Comparison of ENCODE assay signal across 18 cellular contexts in genomic region chr6:47485083-47485482, GRCh38. TPM values are rescaled to one million over a fixed set of nuclear protein-coding genes. Genes with fewer than 3 reads are reported as not detected.
DNase-seq lines count a peak whose midpoint lies in the region; ATAC-seq, FAIRE-seq and TF ChIP-seq lines count a peak whose summit lies in the region.
"Had no signal": no experiment of that assay in that cellular context is flagged by ENCODE, and none has a peak within 500 bp of the region (broad histone marks: within the 10 kb centered on the region; RNA-seq: fewer than 3 reads in every experiment).

No MANE protein-coding gene starts in this region.

- peaks cover 64% of the 10 kb centered on the region for H4K20me1 ChIP-seq in SK-N-SH (ENCODE audit: insufficient read depth)
- peaks cover 15% of the 10 kb centered on the region for H4K20me1 ChIP-seq in keratinocyte (ENCODE audit: control insufficient read depth, extremely low read depth, insufficient read depth, low read length)

- H3K4me1 ChIP-seq in SK-N-SH (ENCODE audit: control insufficient read depth in 1 of 2, insufficient read depth in 2 of 2, low read depth in 1 of 2, low read length in 1 of 2): peaks cover 2 to 11% of the 10 kb centered on the region in 2 experiments; a peak in 3 of 4 replicates
- H3K4me1 ChIP-seq in RWPE2 (ENCODE audit: insufficient read depth, poor library complexity, severe bottlenecking): peaks cover 54% of the 10 kb centered on the region
- peaks cover 47% of the 10 kb centered on the region for H3K4me1 ChIP-seq in keratinocyte (ENCODE audit: control insufficient read depth, extremely low read depth, insufficient read depth, low read length)
- peaks cover 4 to 77% (median 47%) of the 10 kb centered on the region in 4 donors for H3K4me1 ChIP-seq in transverse colon
- H3K4me1 ChIP-seq in psoas muscle: no peaks in the 10 kb centered on the region

- H2AFZ ChIP-seq in SK-N-SH (ENCODE audit: low read depth) (no peak overlapping the region), keratinocyte (ENCODE audit: control insufficient read depth, low read length) (no peak overlapping the region)

- CTCF ChIA-PET in SK-N-SH (lab: Yijun Ruan, JAX): interaction anchor here (1.5 kb wide), 1 partner anchor 9 kb away, joined by 3 read pairs; no protein-coding TSS in a partner anchor

- TF ChIP-seq POLR2A in transverse colon (IDR thresholded peaks at IDR 0.05): no peak

- no peak for TF ChIP-seq RAD21 in SK-N-SH (IDR thresholded peaks at IDR 0.05; ENCODE audit: low read length)

- H3K9ac ChIP-seq in SK-N-SH (no peak overlapping the region), keratinocyte (ENCODE audit: control insufficient read depth, extremely low read depth, insufficient read depth, low read length) (no peak overlapping the region)
- H3K9ac ChIP-seq: BLaER1 treated with 17β-estradiol and CSF1 and Interleukin-3, amounts not matched to agents 10 nM and 100 nM had no signal

- TF ChIP-seq CTCF in SK-N-SH (IDR thresholded peaks at IDR 0.05) (no peak), RWPE2 (IDR thresholded peaks at IDR 0.05; ENCODE audit: poor library complexity, severe bottlenecking) (no peak), keratinocyte (optimal IDR thresholded peaks at IDR 0.05 in 1 of 3, IDR thresholded peaks at IDR 0.05 in 1 of 3, conservative IDR thresholded peaks at IDR 0.05 in 1 of 3; ENCODE audit: extremely low read depth in 1 of 3, insufficient read depth in 2 of 3, low read length in 3 of 3) (no peak), transverse colon (IDR thresholded peaks at IDR 0.05) (no peak), psoas muscle (IDR thresholded peaks at IDR 0.05) (no peak)

- in situ Hi-C loops in transverse colon (cut with MboI; ENCODE audit: low pct_ligation_motif_present in 1 of 4, low pct_unique_long_range_greater_than_20kb in 1 of 4, low sequenced_read_pairs in 3 of 4): no loop called here

- 90% methylated on average over 2 of the region's 2 CpGs for WGBS in SK-N-SH (ENCODE audit: low lambda C conversion rate)
- 84 to 85% methylated on average over 2 of the region's 2 CpGs for WGBS in transverse colon (ENCODE audit: low coverage in 1 of 2), 2 donors
- WGBS in psoas muscle, 3 donors: 77 to 90% (median 80%) methylated on average over 2 of the region's 2 CpGs

- ATAC-seq in SK-N-SH treated with all-trans-retinoic acid at 6 μM for 48 hours (no peak), RWPE2 (ENCODE audit: low read depth) (no peak), HG03460 (IDR thresholded peaks at IDR 0.05; ENCODE audit: unreplicated experiment) (no peak), GM21360 (IDR thresholded peaks at IDR 0.05; ENCODE audit: unreplicated experiment) (no peak), psoas muscle (no peak)
- ATAC-seq: Right ventricle myocardium inferior had no signal

- no peaks in the 10 kb centered on the region for H3K9me3 ChIP-seq in SK-N-SH
- H3K9me3 ChIP-seq in RWPE2 (ENCODE audit: severe bottlenecking): no peaks in the 10 kb centered on the region
- no peaks in the 10 kb centered on the region for H3K9me3 ChIP-seq in keratinocyte (ENCODE audit: control insufficient read depth, low read depth, low read length)
- no peaks in the 10 kb centered on the region for H3K9me3 ChIP-seq in transverse colon
- no peaks in the 10 kb centered on the region for H3K9me3 ChIP-seq in psoas muscle
- H3K9me3 ChIP-seq: BLaER1 treated with 17β-estradiol and CSF1 and Interleukin-3, amounts not matched to agents 10 nM and 100 nM; MG63 had no signal

- H3F3A ChIP-seq in SK-N-SH (replicated peaks; ENCODE audit: insufficient read depth): no peaks in the 10 kb centered on the region

- POLR2A ChIA-PET in SK-N-SH (lab: Yijun Ruan, JAX): no interaction called here

- no peaks in the 10 kb centered on the region for H3K27me3 ChIP-seq in SK-N-SH (ENCODE audit: insufficient read depth)
- no peaks in the 10 kb centered on the region for H3K27me3 ChIP-seq in RWPE2 (ENCODE audit: insufficient read depth, poor library complexity, severe bottlenecking)
- H3K27me3 ChIP-seq in keratinocyte (ENCODE audit: control insufficient read depth, extremely low read depth, insufficient read depth, low read length): no peaks in the 10 kb centered on the region
- H3K27me3 ChIP-seq in transverse colon: no peaks in the 10 kb centered on the region
- H3K27me3 ChIP-seq in psoas muscle (ENCODE audit: insufficient read depth in 3 of 3, low read length in 2 of 3): no peaks in the 10 kb centered on the region
- H3K27me3 ChIP-seq: BLaER1 treated with 17β-estradiol and CSF1 and Interleukin-3, amounts not matched to agents 10 nM and 100 nM; MG63 had no signal

- TF ChIP-seq EP300 in SK-N-SH (IDR thresholded peaks at IDR 0.05; ENCODE audit: borderline replicate concordance in 1 of 2, low read depth in 1 of 2, low read length in 1 of 2) (no peak), transverse colon (IDR thresholded peaks at IDR 0.05; ENCODE audit: low read depth) (no peak)

- intact Hi-C loops in transverse colon (cut with DNase I; ENCODE audit: low total_unique reads) (no loop called here), psoas muscle (cut with DNase I) (no loop called here)

- FAIRE-seq in keratinocyte (lab: Jason Lieb, UNC): no peak
- FAIRE-seq: GM12878 had no signal

- H3K79me2 ChIP-seq in SK-N-SH (ENCODE audit: insufficient read depth) (peaks cover 76% of the 10 kb centered on the region), keratinocyte (ENCODE audit: control insufficient read depth, insufficient read depth, low read length) (peaks cover 92% of the 10 kb centered on the region)

- H3K4me2 ChIP-seq in SK-N-SH: 0 out of 2 replicates have a peak overlapping the region, but pooled peaks have one; percentile 25
- peak overlapping the region; percentile 27 for H3K4me2 ChIP-seq in keratinocyte (ENCODE audit: control insufficient read depth, extremely low read depth, insufficient read depth, low read depth, low read length)
- H3K4me2 ChIP-seq: BLaER1 treated with 17β-estradiol and CSF1 and Interleukin-3, amounts not matched to agents 10 nM and 100 nM had no signal

- H3K27ac ChIP-seq in SK-N-SH (ENCODE audit: low read depth in 2 of 2, low read length in 1 of 2): no peak overlapping the region
- H3K27ac ChIP-seq in RWPE2 (ENCODE audit: poor library complexity, severe bottlenecking): peak overlapping the region; percentile 88
- peak overlapping the region; percentile 77 for H3K27ac ChIP-seq in keratinocyte (ENCODE audit: control insufficient read depth, insufficient read depth, low read length)
- peak overlapping the region in 3 of 4 donors; percentile 61 to 68 (median 66) for H3K27ac ChIP-seq in transverse colon
- H3K27ac ChIP-seq in psoas muscle: no peak overlapping the region
- H3K27ac ChIP-seq: BLaER1 treated with 17β-estradiol and CSF1 and Interleukin-3, amounts not matched to agents 10 nM and 100 nM had no signal

- peaks cover 5% of the 10 kb centered on the region for H3K9me1 ChIP-seq in keratinocyte (ENCODE audit: control insufficient read depth, extremely low read depth, insufficient read depth, low read length)

- no peaks in the 10 kb centered on the region for H3K9me2 ChIP-seq in SK-N-SH

- dilution Hi-C loops in keratinocyte (cut with MboI; ENCODE audit: extremely low pct_ligation_motif_present, low sequenced_read_pairs): no loop called here

- H3K36me3 ChIP-seq in SK-N-SH (replicated peaks in 1 of 2; ENCODE audit: control insufficient read depth in 1 of 2, insufficient read depth in 2 of 2, low read length in 1 of 2) (no peaks in the 10 kb centered on the region), RWPE2 (ENCODE audit: low read depth) (peaks cover 9% of the 10 kb centered on the region), keratinocyte (ENCODE audit: control insufficient read depth in 2 of 2, extremely low read depth in 1 of 2, insufficient read depth in 2 of 2, low read length in 2 of 2) (no peaks in the 10 kb centered on the region), transverse colon (no peaks in the 10 kb centered on the region), psoas muscle (ENCODE audit: insufficient read depth in 1 of 2, low read depth in 1 of 2) (no peaks in the 10 kb centered on the region)
- H3K36me3 ChIP-seq: BLaER1 treated with 17β-estradiol and CSF1 and Interleukin-3, amounts not matched to agents 10 nM and 100 nM; MG63 had no signal

- no peak overlapping the region for H3K4me3 ChIP-seq in SK-N-SH (ENCODE audit: low read depth in 2 of 2, low read length in 1 of 2)
- no peak overlapping the region for H3K4me3 ChIP-seq in RWPE2 (ENCODE audit: severe bottlenecking)
- H3K4me3 ChIP-seq in keratinocyte (ENCODE audit: control insufficient read depth in 2 of 3, extremely low read depth in 1 of 3, insufficient read depth in 2 of 3, low read depth in 1 of 3, low read length in 3 of 3): no peak overlapping the region
- H3K4me3 ChIP-seq in transverse colon: no peak overlapping the region
- H3K4me3 ChIP-seq in psoas muscle: no peak overlapping the region
- H3K4me3 ChIP-seq: BLaER1 treated with 17β-estradiol and CSF1 and Interleukin-3, amounts not matched to agents 10 nM and 100 nM; GM12878; MG63 had no signal

- DNase-seq in SK-N-SH (no peak), RWPE2 (ENCODE audit: low spot score) (no peak), keratinocyte (ENCODE audit: low read depth, low spot score) (no peak), transverse colon (no peak), psoas muscle (no peak)
- DNase-seq: 8988T, DND-41, GDM1, KG1, MG63, NCI-H1092, NCI-H524 had no signal

TF ChIP-seq in SK-N-SH, 30 proteins besides CTCF, POLR2A, EP300 and RAD21 (continues in another document):
- TF ChIP-seq FOXM1 (IDR thresholded peaks at IDR 0.05; ENCODE audit: low read depth): no peak

RNA-seq across cellular contexts. Expression of gene CD2AP, which starts 7.5 kb away (rescaled TPM):
- polyA plus RNA-seq in SK-N-SH (2012; rRNA removed): 1.6 and 2.3 TPM in 2 replicates
- polyA plus RNA-seq in SK-N-SH (2012; cell fraction: cytosol; rRNA removed): 2.7 and 4.1 TPM in 2 replicates
- 1.3 and 2.5 TPM in 2 replicates for polyA plus RNA-seq in SK-N-SH (2012; cell fraction: nucleus; rRNA removed)
- polyA plus RNA-seq in keratinocyte: 13.7 to 23.9 TPM (median 15.9 TPM) in 3 replicates
- polyA plus RNA-seq in keratinocyte (2011; ENCODE audit: low read depth): 82.9 TPM
- 14.4 and 25.9 TPM in 2 replicates for polyA plus RNA-seq in keratinocyte (2011; cell fraction: cytosol; rRNA removed)
- 15.8 and 22.2 TPM in 2 replicates for polyA plus RNA-seq in keratinocyte (2011; cell fraction: nucleus; rRNA removed)
- 15.2 and 21.2 TPM in 2 replicates for polyA plus RNA-seq in keratinocyte (2012; ENCODE audit: low replicate concordance)
- polyA minus RNA-seq in keratinocyte: 2.0 to 13.8 TPM (median 6.8 TPM) in 3 replicates
- polyA minus RNA-seq in keratinocyte (2011; cell fraction: cytosol; rRNA and poly(A)+ RNA removed): 15.9 TPM
- 20.0 and 33.7 TPM in 2 replicates for polyA minus RNA-seq in keratinocyte (2011; cell fraction: nucleus; rRNA and poly(A)+ RNA removed)
- 100 to 1,000 TPM in 2 of 4 donors, 10 to 100 TPM in 2; 49.8 to 140 (median 93.3) TPM for total RNA-seq in transverse colon
- 10 to 100 TPM in 2 of 4 donors, 1 to 10 TPM in 2; 8.3 to 11.7 (median 9.9) TPM for total RNA-seq in psoas muscle
- polyA plus RNA-seq in psoas muscle: 1 to 10 TPM; 3.4 to 8.0 (median 3.8) TPM

Comparison
In these comparisons a context has a peak if more than half of its experiments do, and no peak if none do; other contexts are left out.
1. H3K27ac ChIP-seq: peak in RWPE2 (single experiment), keratinocyte (single experiment) and transverse colon (3 of 4); none in SK-N-SH (0 of 2) and psoas muscle (single experiment).